Comparison of ENCODE assay signal across 22 cellular contexts in genomic region chr1:201652180-201652579, GRCh38.
A peak's percentile ranks its signal among the peaks of the same experiment; 100 is the strongest.
DNase-seq lines count a peak whose midpoint lies in the region; ATAC-seq and TF ChIP-seq lines count a peak whose summit lies in the region.
"Had no signal": no experiment of that assay in that cellular context is flagged by ENCODE, and none has a peak within 500 bp of the region (broad histone marks: within the 10 kb centered on the region; RNA-seq: fewer than 3 reads in every experiment).

No MANE protein-coding gene starts in this region.

- ATAC-seq in GM18498 (IDR thresholded peaks at IDR 0.05; ENCODE audit: unreplicated experiment) = no peak
- ATAC-seq in GM18907 (IDR thresholded peaks at IDR 0.05; ENCODE audit: unreplicated experiment) = no peak
- ATAC-seq: body of pancreas; naive thymus-derived CD4-positive, alpha-beta T cell; Right ventricle myocardium inferior; T-cell had no signal

- TF ChIP-seq CTCF in neural progenitor cell (IDR thresholded peaks at IDR 0.05) = no peak

- H3K9me3 Mint-ChIP-seq in neural progenitor cell = no peaks in the 10 kb centered on the region
- H3K9me3 Mint-ChIP-seq: naive thymus-derived CD4-positive, alpha-beta T cell; T-cell had no signal

- H3K9ac ChIP-seq in endocrine pancreas (ENCODE audit: control insufficient read depth, insufficient read depth, low read length) (peak overlapping the region; percentile 48), neural progenitor cell (no peak overlapping the region)

- H3K27ac Mint-ChIP-seq in neural progenitor cell = no peak overlapping the region
- H3K27ac Mint-ChIP-seq: activated naive CD8-positive, alpha-beta T cell; naive thymus-derived CD4-positive, alpha-beta T cell; progenitor cell of endocrine pancreas; T-cell had no signal

- H3K4me2 ChIP-seq in neural progenitor cell = no peak overlapping the region

- no peak overlapping the region for H2AFZ ChIP-seq in neural progenitor cell (replicated peaks)

- H3K27ac ChIP-seq in neural progenitor cell = no peak overlapping the region
- H3K27ac ChIP-seq: body of pancreas, colonic mucosa had no signal

- peak overlapping the region; percentile 93 for H3K4me3 Mint-ChIP-seq in neural progenitor cell
- H3K4me3 Mint-ChIP-seq: activated naive CD8-positive, alpha-beta T cell; naive thymus-derived CD4-positive, alpha-beta T cell; T-cell had no signal

- H3K4me1 ChIP-seq in endocrine pancreas (ENCODE audit: control insufficient read depth, insufficient read depth, low read length) (peaks cover 8% of the 10 kb centered on the region), neural progenitor cell (peaks cover 47% of the 10 kb centered on the region)

- H3K27me3 ChIP-seq in endocrine pancreas (ENCODE audit: control insufficient read depth, insufficient read depth, low read length) (no peaks in the 10 kb centered on the region), neural progenitor cell (peaks cover 52% of the 10 kb centered on the region)
- H3K27me3 ChIP-seq: body of pancreas had no signal

- H3K4me3 ChIP-seq in endocrine pancreas (ENCODE audit: control insufficient read depth, insufficient read depth, low read length) = no peak overlapping the region
- no peak overlapping the region for H3K4me3 ChIP-seq in neural progenitor cell
- H3K4me3 ChIP-seq: body of pancreas, colonic mucosa had no signal

- H3K27me3 Mint-ChIP-seq in neural progenitor cell (ENCODE audit: insufficient read depth, low read depth) = peaks cover 4% of the 10 kb centered on the region
- H3K27me3 Mint-ChIP-seq: activated naive CD8-positive, alpha-beta T cell had no signal

- peaks cover 63% of the 10 kb centered on the region for H3K4me1 Mint-ChIP-seq in neural progenitor cell

- peak; percentile 93 for DNase-seq in DMS 273 (lab: John Stamatoyannopoulos, UW; ENCODE audit: unreplicated experiment)
- peak; percentile 86 for DNase-seq in NCI-H524 (lab: John Stamatoyannopoulos, UW)
- DNase-seq in neural progenitor cell (ENCODE audit: low spot score) = no peak
- DNase-seq in NCI-H146 (lab: John Stamatoyannopoulos, UW) = no peak
- DNase-seq: activated CD4-positive, alpha-beta T cell treated with anti-CD3 and anti-CD28 coated beads for 48 hours; body of pancreas; colonic mucosa; kidney glomerular epithelial cell; mesendoderm; naive thymus-derived CD4-positive, alpha-beta T cell; NCI-H1105 treated with DMSO at 0.1 percent for 48 hours; NCI-H2107; NCI-H748 treated with DMSO at 0.1 percent for 48 hours; stimulated activated CD4-positive, alpha-beta T cell treated with anti-CD3 and anti-CD28 coated beads, Interleukin-1b, Interleukin-23, amount 100 ng/mL, for 48 hours; stimulated activated naive CD4-positive, alpha-beta T cell; T-cell had no signal

- H3K36me3 ChIP-seq in endocrine pancreas (ENCODE audit: control insufficient read depth, insufficient read depth, low read length) = no peaks in the 10 kb centered on the region
- H3K36me3 ChIP-seq in neural progenitor cell = no peaks in the 10 kb centered on the region
- H3K36me3 ChIP-seq: colonic mucosa had no signal

- H3F3A ChIP-seq in neural progenitor cell (ENCODE audit: low read depth) = peaks cover 18% of the 10 kb centered on the region

- no peaks in the 10 kb centered on the region for H3K79me2 ChIP-seq in neural progenitor cell (ENCODE audit: low read depth)

- no peaks in the 10 kb centered on the region for H3K36me3 Mint-ChIP-seq in neural progenitor cell
- H3K36me3 Mint-ChIP-seq: activated naive CD8-positive, alpha-beta T cell; naive thymus-derived CD4-positive, alpha-beta T cell; T-cell had no signal

- H4K20me1 ChIP-seq in neural progenitor cell (ENCODE audit: low read depth) = peaks cover 30% of the 10 kb centered on the region

- no peaks in the 10 kb centered on the region for H3K9me3 ChIP-seq in endocrine pancreas (ENCODE audit: control insufficient read depth, low read length)
- no peaks in the 10 kb centered on the region for H3K9me3 ChIP-seq in neural progenitor cell (ENCODE audit: low read depth)
- H3K9me3 ChIP-seq: body of pancreas, colonic mucosa had no signal

Comparison
In these comparisons a context has a peak if more than half of its experiments do, and no peak if none do; other contexts are left out.
1. DNase-seq: peak in DMS 273 (single experiment) and NCI-H524 (2 of 2); none in neural progenitor cell (single experiment) and NCI-H146 (single experiment).